ENCODE assay signal across 10 cellular contexts in genomic region chr3:152100491-152101086, GRCh38.
DNase-seq lines count a peak whose midpoint lies in the region; ATAC-seq and TF ChIP-seq lines count a peak whose summit lies in the region.
"Had no signal": no experiment of that assay in that cellular context is flagged by ENCODE, and none has a peak within 500 bp of the region (broad histone marks: within the 10 kb centered on the region; RNA-seq: fewer than 3 reads in every experiment).

No MANE protein-coding gene starts in this region.

- H3K9ac ChIP-seq in smooth muscle cell (ENCODE audit: low read depth), result no peak overlapping the region

- no peaks in the 10 kb centered on the region for H3K9me3 ChIP-seq in smooth muscle cell (replicated peaks; ENCODE audit: low read depth)
- H3K9me3 ChIP-seq: upper lobe of left lung had no signal

- no peak overlapping the region for H3K4me2 ChIP-seq in smooth muscle cell

- H3K4me1 ChIP-seq in smooth muscle cell (ENCODE audit: low read depth), result no peaks in the 10 kb centered on the region

- DNase-seq in epithelial cell of esophagus (ENCODE audit: low read depth), result peak; percentile 60
- DNase-seq in smooth muscle cell (lab: John Stamatoyannopoulos, UW; ENCODE audit: unreplicated experiment), result no peak
- no peak for DNase-seq in kidney tubule cell (ENCODE audit: low spot score)
- no peak for DNase-seq in C1 segment of cervical spinal cord (lab: John Stamatoyannopoulos, UW)
- no peak for DNase-seq in activated CD8-positive, alpha-beta memory T cell treated with anti-CD3 and anti-CD28 coated beads for 24 hours
- DNase-seq: NCI-H1436 had no signal

- no peaks in the 10 kb centered on the region for H3F3A ChIP-seq in smooth muscle cell (ENCODE audit: low read depth)

- H4K20me1 ChIP-seq in smooth muscle cell (ENCODE audit: low read depth), result no peaks in the 10 kb centered on the region

- H2AFZ ChIP-seq in smooth muscle cell (ENCODE audit: low read depth), result no peak overlapping the region

- TF ChIP-seq CTCF in epithelial cell of esophagus (IDR thresholded peaks at IDR 0.05; ENCODE audit: insufficient read depth, low read depth, low read length, missing control alignments) (no peak), smooth muscle cell (IDR thresholded peaks at IDR 0.05; ENCODE audit: borderline replicate concordance, insufficient read depth, poor library complexity, severe bottlenecking) (no peak)

- H3K79me2 ChIP-seq in smooth muscle cell (ENCODE audit: low read depth), result no peaks in the 10 kb centered on the region

- 91% methylated on average over 3 of the region's 3 CpGs for WGBS in smooth muscle cell (ENCODE audit: low lambda C conversion rate)

- H3K4me3 ChIP-seq in epithelial cell of esophagus (ENCODE audit: low read length) (no peak overlapping the region), smooth muscle cell (no peak overlapping the region)
- H3K4me3 ChIP-seq: upper lobe of left lung had no signal

- no peaks in the 10 kb centered on the region for H3K27me3 ChIP-seq in smooth muscle cell (ENCODE audit: low read depth)
- H3K27me3 ChIP-seq: upper lobe of left lung had no signal

- H3K36me3 ChIP-seq in smooth muscle cell (ENCODE audit: low read depth), result no peaks in the 10 kb centered on the region
- H3K36me3 ChIP-seq: upper lobe of left lung had no signal

- peak; percentile 99 for ATAC-seq in GM18508 (IDR thresholded peaks at IDR 0.05; ENCODE audit: insufficient read depth, unreplicated experiment)
- peak; percentile 92 for ATAC-seq in GM21723 (IDR thresholded peaks at IDR 0.05; ENCODE audit: unreplicated experiment)
- peak; percentile 96 for ATAC-seq in HG03521 (IDR thresholded peaks at IDR 0.05; ENCODE audit: unreplicated experiment)

- no peak overlapping the region for H3K27ac ChIP-seq in smooth muscle cell (ENCODE audit: low read depth)
- H3K27ac ChIP-seq: upper lobe of left lung had no signal
